In the genomic region with DNA sequence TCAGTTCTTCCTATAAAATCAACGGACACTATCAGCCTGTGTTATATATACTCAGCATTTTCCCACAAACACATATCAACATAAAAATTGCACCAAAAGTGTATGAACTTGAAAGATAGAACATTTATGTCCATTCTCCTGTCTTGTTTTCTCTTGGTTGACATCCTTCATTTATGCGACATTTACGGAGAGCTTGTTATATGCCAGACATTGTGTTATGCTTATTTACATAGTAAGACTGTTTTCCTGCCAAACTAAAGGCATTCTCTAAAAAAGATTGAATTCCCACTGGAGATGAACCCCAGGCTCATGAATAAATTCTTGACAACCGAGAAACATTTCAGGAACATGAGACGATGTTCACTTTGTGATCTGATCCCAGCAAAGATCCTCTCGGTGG, we compare ENCODE assay signal across 35 cellular contexts.
"Had no signal": no experiment of that assay in that cellular context is flagged by ENCODE, and none has a peak within 500 bp of the region (broad histone marks: within the 10 kb centered on the region; RNA-seq: fewer than 3 reads in every experiment).

No MANE protein-coding gene starts in this region.

- H3K9ac ChIP-seq: KMS-11 had no signal

- H3K36me3 ChIP-seq: MG63 had no signal

- H3K9me3 ChIP-seq: MG63 had no signal

- H3K27me3 ChIP-seq: MG63 had no signal

- H3K4me2 ChIP-seq: KMS-11 had no signal

- H3K4me3 ChIP-seq: MG63 had no signal

- DNase-seq: Karpas-422, Kasumi-1, MG63, MM.1S, MV-4-11, NCI-H1048, NCI-H1092, NCI-H1092 treated with DMSO at 0.1 percent for 48 hours, NCI-H1105, NCI-H1105 treated with DMSO at 0.1 percent for 48 hours, NCI-H1417, NCI-H1417 treated with DMSO at 0.1 percent for 48 hours, NCI-H1436, NCI-H1436 treated with DMSO at 0.1 percent for 48 hours, NCI-H146, NCI-H1694, NCI-H1694 treated with DMSO at 0.1 percent for 48 hours, NCI-H187, NCI-H187 treated with DMSO at 0.1 percent for 48 hours, NCI-H1930, NCI-H2029, NCI-H2029 treated with DMSO at 0.1 percent for 48 hours, NCI-H2081, NCI-H2081 treated with DMSO at 0.1 percent for 48 hours, NCI-H2107, NCI-H2171, NCI-H2171 treated with DMSO at 0.1 percent for 48 hours, NCI-H2227 treated with DMSO at 0.1 percent for 48 hours, NCI-H226, NCI-H345, NCI-H446, NCI-H446 treated with DMSO at 0.1 percent for 48 hours, NCI-H510A, NCI-H510A treated with DMSO at 0.1 percent for 48 hours had no signal

- H3K27ac ChIP-seq: KMS-11 had no signal
